13 cellular contexts compared by ENCODE assay signal in the genomic region with DNA sequence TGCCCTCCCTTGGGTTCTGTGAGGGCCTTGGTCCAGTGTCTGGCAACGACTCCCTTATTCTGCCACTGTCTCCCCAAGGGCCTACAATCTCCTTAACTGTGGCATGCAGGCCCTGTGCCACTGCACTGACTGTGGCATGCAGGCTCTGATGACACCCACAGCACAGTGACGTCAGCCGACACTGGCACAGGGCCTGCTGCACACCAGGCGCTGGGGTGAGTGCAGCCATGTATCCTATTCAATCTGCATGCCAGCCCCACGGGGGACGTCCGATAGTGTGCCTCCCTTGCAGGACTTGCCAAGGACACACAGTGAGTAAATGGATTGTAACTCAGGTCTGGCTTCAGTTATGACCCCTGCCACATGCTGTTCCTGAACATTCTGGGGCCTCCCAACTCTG. TPM values are rescaled to one million over a fixed set of nuclear protein-coding genes. Genes with fewer than 3 reads are reported as not detected.
A peak's percentile ranks its signal among the peaks of the same experiment; 100 is the strongest.
DNase-seq lines count a peak whose midpoint lies in the region; ATAC-seq and TF ChIP-seq lines count a peak whose summit lies in the region.
"Had no signal": no experiment of that assay in that cellular context is flagged by ENCODE, and none has a peak within 500 bp of the region (broad histone marks: within the 10 kb centered on the region; RNA-seq: fewer than 3 reads in every experiment).

No MANE protein-coding gene starts in this region.

- H3K27me3 ChIP-seq in MG63 (no peaks in the 10 kb centered on the region), liver (ENCODE audit: control insufficient read depth in 4 of 4, insufficient read depth in 4 of 4, low read length in 3 of 4) (no peaks in the 10 kb centered on the region), tibial artery (no peaks in the 10 kb centered on the region)

- ATAC-seq in HG02852 (IDR thresholded peaks at IDR 0.05; ENCODE audit: unreplicated experiment) = no peak
- no peak for ATAC-seq in GM21381 (IDR thresholded peaks at IDR 0.05; ENCODE audit: unreplicated experiment)
- ATAC-seq: stimulated activated memory B cell treated with anti-CD40 and anti-IgM and Interleukin-4, amounts not matched to agents 10 μg/mL and 1 μg/mL and 100 μg/mL, for 72 hours had no signal

- H3K27me3 Mint-ChIP-seq in chondrocyte (ENCODE audit: low read depth) = no peaks in the 10 kb centered on the region
- H3K27me3 Mint-ChIP-seq: stimulated activated memory B cell treated with anti-CD40 and anti-IgM and Interleukin-4, amounts not matched to agents 10 μg/mL and 1 μg/mL and 100 μg/mL, for 72 hours had no signal

- WGBS in liver = 31% methylated on average over 7 of the region's 7 CpGs

- peak overlapping the region; percentile 68 for H3K27ac Mint-ChIP-seq in chondrocyte (ENCODE audit: unreplicated experiment)
- H3K27ac Mint-ChIP-seq: IgD-negative memory B cell; stimulated activated memory B cell treated with anti-CD40 and anti-IgM and Interleukin-4, amounts not matched to agents 10 μg/mL and 1 μg/mL and 100 μg/mL, for 72 hours had no signal

- H3K36me3 Mint-ChIP-seq in chondrocyte (ENCODE audit: low read depth) = no peaks in the 10 kb centered on the region
- H3K36me3 Mint-ChIP-seq: IgD-negative memory B cell; stimulated activated memory B cell treated with anti-CD40 and anti-IgM and Interleukin-4, amounts not matched to agents 10 μg/mL and 1 μg/mL and 100 μg/mL, for 72 hours had no signal

- TF ChIP-seq RAD21 in liver (IDR thresholded peaks at IDR 0.05) = peak; percentile 34 to 52

- no peaks in the 10 kb centered on the region for H3K9me3 Mint-ChIP-seq in chondrocyte (ENCODE audit: low read depth)
- H3K9me3 Mint-ChIP-seq: endodermal cell; IgD-negative memory B cell; stimulated activated memory B cell treated with anti-CD40 and anti-IgM and Interleukin-4, amounts not matched to agents 10 μg/mL and 1 μg/mL and 100 μg/mL, for 72 hours had no signal

- DNase-seq in MG63 (peak; percentile 95), chondrocyte (ENCODE audit: low spot score) (no peak), tibial artery (peak; percentile 73 to 96), NCI-H526 treated with DMSO at 0.1 percent for 48 hours (lab: John Stamatoyannopoulos, UW) (no peak)
- DNase-seq: activated T-cell treated with anti-CD3 and anti-CD28 coated beads, Interleukin-2, amount 50 U/mL, for 1 hour; endodermal cell; NCI-H82 had no signal

- H3K4me1 Mint-ChIP-seq in chondrocyte (ENCODE audit: low read depth) = peaks cover 26% of the 10 kb centered on the region
- H3K4me1 Mint-ChIP-seq: stimulated activated memory B cell treated with anti-CD40 and anti-IgM and Interleukin-4, amounts not matched to agents 10 μg/mL and 1 μg/mL and 100 μg/mL, for 72 hours had no signal

- no peak overlapping the region for H3K4me3 ChIP-seq in MG63
- H3K4me3 ChIP-seq in liver (ENCODE audit: low read depth in 1 of 3, low read length in 3 of 3) = no peak overlapping the region
- no peak overlapping the region for H3K4me3 ChIP-seq in tibial artery
- H3K4me3 ChIP-seq: skin epidermis had no signal

- intact Hi-C loops in tibial artery (cut with DNase I; ENCODE audit: low total_unique reads) = no loop called here

- H3K9me3 ChIP-seq in MG63 (no peaks in the 10 kb centered on the region), liver (ENCODE audit: control insufficient read depth in 4 of 4, low read length in 3 of 4) (no peaks in the 10 kb centered on the region), tibial artery (no peaks in the 10 kb centered on the region)

- H3K36me3 ChIP-seq in MG63 (no peaks in the 10 kb centered on the region), liver (ENCODE audit: control insufficient read depth in 4 of 4, insufficient read depth in 3 of 4, low read depth in 1 of 4, low read length in 3 of 4) (no peaks in the 10 kb centered on the region), tibial artery (no peaks in the 10 kb centered on the region)

- H3K27ac ChIP-seq in liver (ENCODE audit: low read depth in 1 of 2, low read length in 2 of 2) (peak overlapping the region; percentile 94 to 95), tibial artery (peak overlapping the region in 1 of 2 donors; percentile 55)
- H3K27ac ChIP-seq: skin epidermis had no signal

- H3K4me3 Mint-ChIP-seq in chondrocyte (ENCODE audit: unreplicated experiment) = no peak overlapping the region
- H3K4me3 Mint-ChIP-seq: endodermal cell; IgD-negative memory B cell; stimulated activated memory B cell treated with anti-CD40 and anti-IgM and Interleukin-4, amounts not matched to agents 10 μg/mL and 1 μg/mL and 100 μg/mL, for 72 hours had no signal

- TF ChIP-seq CTCF in chondrocyte (IDR thresholded peaks at IDR 0.05) (no peak), liver (IDR thresholded peaks at IDR 0.05; ENCODE audit: low read depth, low read length, missing input control) (no peak), tibial artery (IDR thresholded peaks at IDR 0.05) (no peak)

- H3K4me1 ChIP-seq in liver (ENCODE audit: control insufficient read depth in 4 of 4, insufficient read depth in 4 of 4, low read length in 3 of 4) = peaks cover 26 to 56% (median 40%) of the 10 kb centered on the region in 4 donors
- H3K4me1 ChIP-seq in tibial artery = peaks cover 0 to 55% (median 28%) of the 10 kb centered on the region in 4 donors

- H3K9ac ChIP-seq in liver (ENCODE audit: low read depth in 1 of 2, low read length in 2 of 2) = peak overlapping the region; percentile 19 to 68

TF ChIP-seq in liver, 16 proteins besides CTCF, POLR2A, EP300 and RAD21 (continues in another document):
- TF ChIP-seq SP1 (IDR thresholded peaks at IDR 0.05) (peak; percentile 75), FOXA2 (IDR thresholded peaks at IDR 0.05) (peak; percentile 27), RXRA (IDR thresholded peaks at IDR 0.05) (peak; percentile 62 to 89), JUND (IDR thresholded peaks at IDR 0.05) (peak; percentile 49 to 81), ATF3 (IDR thresholded peaks at IDR 0.05) (peak; percentile 81), YY1 (IDR thresholded peaks at IDR 0.05) (peak; percentile 83), EGR1 (IDR thresholded peaks at IDR 0.05; ENCODE audit: low read depth in 2 of 2) (no peak), TAF1 (conservative IDR thresholded peaks at IDR 0.05) (no peak), HNF4A (conservative IDR thresholded peaks at IDR 0.05) (peak; percentile 51 to 73)
- TF ChIP-seq, protein P1, sequence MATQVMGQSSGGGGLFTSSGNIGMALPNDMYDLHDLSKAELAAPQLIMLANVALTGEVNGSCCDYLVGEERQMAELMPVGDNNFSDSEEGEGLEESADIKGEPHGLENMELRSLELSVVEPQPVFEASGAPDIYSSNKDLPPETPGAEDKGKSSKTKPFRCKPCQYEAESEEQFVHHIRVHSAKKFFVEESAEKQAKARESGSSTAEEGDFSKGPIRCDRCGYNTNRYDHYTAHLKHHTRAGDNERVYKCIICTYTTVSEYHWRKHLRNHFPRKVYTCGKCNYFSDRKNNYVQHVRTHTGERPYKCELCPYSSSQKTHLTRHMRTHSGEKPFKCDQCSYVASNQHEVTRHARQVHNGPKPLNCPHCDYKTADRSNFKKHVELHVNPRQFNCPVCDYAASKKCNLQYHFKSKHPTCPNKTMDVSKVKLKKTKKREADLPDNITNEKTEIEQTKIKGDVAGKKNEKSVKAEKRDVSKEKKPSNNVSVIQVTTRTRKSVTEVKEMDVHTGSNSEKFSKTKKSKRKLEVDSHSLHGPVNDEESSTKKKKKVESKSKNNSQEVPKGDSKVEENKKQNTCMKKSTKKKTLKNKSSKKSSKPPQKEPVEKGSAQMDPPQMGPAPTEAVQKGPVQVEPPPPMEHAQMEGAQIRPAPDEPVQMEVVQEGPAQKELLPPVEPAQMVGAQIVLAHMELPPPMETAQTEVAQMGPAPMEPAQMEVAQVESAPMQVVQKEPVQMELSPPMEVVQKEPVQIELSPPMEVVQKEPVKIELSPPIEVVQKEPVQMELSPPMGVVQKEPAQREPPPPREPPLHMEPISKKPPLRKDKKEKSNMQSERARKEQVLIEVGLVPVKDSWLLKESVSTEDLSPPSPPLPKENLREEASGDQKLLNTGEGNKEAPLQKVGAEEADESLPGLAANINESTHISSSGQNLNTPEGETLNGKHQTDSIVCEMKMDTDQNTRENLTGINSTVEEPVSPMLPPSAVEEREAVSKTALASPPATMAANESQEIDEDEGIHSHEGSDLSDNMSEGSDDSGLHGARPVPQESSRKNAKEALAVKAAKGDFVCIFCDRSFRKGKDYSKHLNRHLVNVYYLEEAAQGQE (IDR thresholded peaks at IDR 0.05) = peak; percentile 73
- TF ChIP-seq, protein P2, sequence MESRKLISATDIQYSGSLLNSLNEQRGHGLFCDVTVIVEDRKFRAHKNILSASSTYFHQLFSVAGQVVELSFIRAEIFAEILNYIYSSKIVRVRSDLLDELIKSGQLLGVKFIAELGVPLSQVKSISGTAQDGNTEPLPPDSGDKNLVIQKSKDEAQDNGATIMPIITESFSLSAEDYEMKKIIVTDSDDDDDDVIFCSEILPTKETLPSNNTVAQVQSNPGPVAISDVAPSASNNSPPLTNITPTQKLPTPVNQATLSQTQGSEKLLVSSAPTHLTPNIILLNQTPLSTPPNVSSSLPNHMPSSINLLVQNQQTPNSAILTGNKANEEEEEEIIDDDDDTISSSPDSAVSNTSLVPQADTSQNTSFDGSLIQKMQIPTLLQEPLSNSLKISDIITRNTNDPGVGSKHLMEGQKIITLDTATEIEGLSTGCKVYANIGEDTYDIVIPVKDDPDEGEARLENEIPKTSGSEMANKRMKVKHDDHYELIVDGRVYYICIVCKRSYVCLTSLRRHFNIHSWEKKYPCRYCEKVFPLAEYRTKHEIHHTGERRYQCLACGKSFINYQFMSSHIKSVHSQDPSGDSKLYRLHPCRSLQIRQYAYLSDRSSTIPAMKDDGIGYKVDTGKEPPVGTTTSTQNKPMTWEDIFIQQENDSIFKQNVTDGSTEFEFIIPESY (IDR thresholded peaks at IDR 0.05) = peak; percentile 67

RNA-seq across cellular contexts. Expression of gene RASD1, which starts 39.8 kb away (rescaled TPM):
- 0.67 and 5.6 TPM in 2 replicates for total RNA-seq in MG63 (2014; rRNA removed; shearing (Covaris generic); ENCODE audit: low replicate concordance)
- total RNA-seq in chondrocyte (0.31 to 0.72 TPM (median 0.42 TPM) in 3 replicates), liver (1 to 10 TPM in 1 of 2 donors, under 1 TPM in 1; 0.89 to 5.5 TPM)
- polyA plus RNA-seq in liver = 10 to 100 TPM; 23.8 to 46.7 TPM

RNA-seq across cellular contexts. Expression of gene PEMT, which starts 55.6 kb away (rescaled TPM):
- 39.9 and 53.5 TPM in 2 replicates for total RNA-seq in MG63 (2014; rRNA removed; shearing (Covaris generic); ENCODE audit: low replicate concordance)
- 27.5 to 33.8 TPM (median 31.1 TPM) in 3 replicates for total RNA-seq in chondrocyte
- total RNA-seq in liver = 100 to 1,000 TPM in 1 of 2 donors, 10 to 100 TPM in 1; 64.6 to 180 TPM
- 100 to 1,000 TPM; 189 to 211 TPM for polyA plus RNA-seq in liver

RNA-seq across cellular contexts. Expression of gene MED9, which starts 59.2 kb away (rescaled TPM):
- 7.0 and 13.3 TPM in 2 replicates for total RNA-seq in MG63 (2014; rRNA removed; shearing (Covaris generic); ENCODE audit: low replicate concordance)
- total RNA-seq in chondrocyte (6.7 to 7.9 TPM (median 7.9 TPM) in 3 replicates), liver (1 to 10 TPM; 8.4 to 9.2 TPM)
- 10 to 100 TPM in 1 of 2 donors, 1 to 10 TPM in 1; 6.4 to 12.5 TPM for polyA plus RNA-seq in liver

Comparison
In these comparisons a context has a peak if more than half of its experiments do, and no peak if none do; other contexts are left out.
1. DNase-seq: peak in MG63 (single experiment) and tibial artery (2 of 2); none in chondrocyte (single experiment) and NCI-H526 treated with DMSO at 0.1 percent for 48 hours (single experiment).